Comparison of ENCODE assay signal across 14 cellular contexts in genomic region chr10:36720931-36721330, GRCh38.
DNase-seq lines count a peak whose midpoint lies in the region; ATAC-seq and TF ChIP-seq lines count a peak whose summit lies in the region.
"Had no signal": no experiment of that assay in that cellular context is flagged by ENCODE, and none has a peak within 500 bp of the region (broad histone marks: within the 10 kb centered on the region; RNA-seq: fewer than 3 reads in every experiment).

No MANE protein-coding gene starts in this region.

- TF ChIP-seq CTCF in cardiac fibroblast (IDR thresholded peaks at IDR 0.05; ENCODE audit: low read depth, low read length): no peak
- no peak for TF ChIP-seq CTCF in fibroblast of pulmonary artery (IDR thresholded peaks at IDR 0.05; ENCODE audit: low read length, missing control alignments)

- no peak for ATAC-seq in GM18868 (IDR thresholded peaks at IDR 0.05; ENCODE audit: unreplicated experiment)
- ATAC-seq: A549, HCT116 had no signal

- DNase-seq in EH (ENCODE audit: low read depth) (peak; percentile 18), HCEC 1CT (peak; percentile 34), cardiac fibroblast (ENCODE audit: low read depth in 2 of 2) (peak; percentile 3 to 65), fibroblast of pulmonary artery (ENCODE audit: low read depth) (peak; percentile 24), dermis blood vessel endothelial cell (no peak), cerebellum (ENCODE audit: low spot score) (no peak)
- DNase-seq: BE2C; CD4-positive, alpha-beta memory T cell; DMS79; GDM1; IMR-90 had no signal

- H3K4me3 ChIP-seq in cardiac fibroblast (replicated peaks in 1 of 2; ENCODE audit: low read depth in 2 of 2, low read length in 2 of 2): no peak overlapping the region
- no peak overlapping the region for H3K4me3 ChIP-seq in fibroblast of pulmonary artery (replicated peaks; ENCODE audit: low read depth, low read length)
- H3K4me3 ChIP-seq: A549 had no signal

Comparison
In these comparisons a context has a peak if more than half of its experiments do, and no peak if none do; other contexts are left out.
1. DNase-seq: peak in EH (single experiment), HCEC 1CT (single experiment), cardiac fibroblast (2 of 2) and fibroblast of pulmonary artery (single experiment); none in dermis blood vessel endothelial cell (single experiment) and cerebellum (single experiment).